ENCODE assay signal across 1 cellular context in the genomic region with DNA sequence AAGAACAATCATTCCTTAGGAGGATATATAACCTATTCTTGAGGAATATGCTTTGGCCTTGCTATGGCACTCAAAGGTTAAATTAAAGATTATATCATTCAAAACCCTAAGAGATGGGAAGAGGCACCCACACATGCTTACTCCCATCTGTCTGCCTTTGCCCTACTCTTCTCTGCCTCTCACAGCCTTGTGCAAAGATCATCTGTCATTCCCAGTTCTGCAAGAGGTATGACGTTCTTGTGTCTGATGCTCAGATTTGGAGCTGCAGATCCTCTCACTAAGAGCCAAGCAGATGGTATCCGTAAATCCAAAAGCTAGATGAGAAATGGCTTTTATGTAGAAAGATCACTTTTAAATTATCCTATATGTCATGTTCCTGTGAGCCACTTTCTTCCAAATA.
TF ChIP-seq lines count a peak whose summit lies in the region.

No MANE protein-coding gene starts in this region.

TF ChIP-seq in H1, 55 proteins besides CTCF, POLR2A, EP300 and RAD21 (continued from another document):
- no peak for TF ChIP-seq CHD7 (IDR thresholded peaks at IDR 0.05; ENCODE audit: insufficient replicate concordance, low read length)
- no peak for TF ChIP-seq RXRA (IDR thresholded peaks at IDR 0.05; ENCODE audit: insufficient read depth, low read depth, low read length)
- no peak for TF ChIP-seq ATF2 (IDR thresholded peaks at IDR 0.05; ENCODE audit: low read length)
- no peak for TF ChIP-seq SP4 (IDR thresholded peaks at IDR 0.05; ENCODE audit: low read length)
- no peak for TF ChIP-seq CREB1 (IDR thresholded peaks at IDR 0.05)
- no peak for TF ChIP-seq TAF7 (optimal IDR thresholded peaks at IDR 0.05; ENCODE audit: borderline replicate concordance, low read depth, low read length)
- no peak for TF ChIP-seq SP2 (IDR thresholded peaks at IDR 0.05; ENCODE audit: low read length)
- TF ChIP-seq SUZ12 (IDR thresholded peaks at IDR 0.05; ENCODE audit: low read length): no peak
- TF ChIP-seq NANOG (IDR thresholded peaks at IDR 0.05; ENCODE audit: insufficient read depth, low read depth, low read length, poor library complexity, severe bottlenecking): no peak
- TF ChIP-seq FOSL1 (IDR thresholded peaks at IDR 0.05; ENCODE audit: insufficient read depth, low read depth, low read length): no peak
- TF ChIP-seq RBBP5 (IDR thresholded peaks at IDR 0.05; ENCODE audit: borderline replicate concordance, low read depth, low read length): no peak
- TF ChIP-seq RFX5 (IDR thresholded peaks at IDR 0.05; ENCODE audit: borderline replicate concordance, low read depth, low read length): no peak
- no peak for TF ChIP-seq RNF2 (IDR thresholded peaks at IDR 0.05; ENCODE audit: borderline replicate concordance, low read depth, low read length, missing control alignments, poor library complexity, severe bottlenecking)
- no peak for TF ChIP-seq MAX (IDR thresholded peaks at IDR 0.05)
- TF ChIP-seq CHD1 (IDR thresholded peaks at IDR 0.05; ENCODE audit: low read depth, low read length): no peak
